ENCODE assay signal across 11 cellular contexts in the genomic region with DNA sequence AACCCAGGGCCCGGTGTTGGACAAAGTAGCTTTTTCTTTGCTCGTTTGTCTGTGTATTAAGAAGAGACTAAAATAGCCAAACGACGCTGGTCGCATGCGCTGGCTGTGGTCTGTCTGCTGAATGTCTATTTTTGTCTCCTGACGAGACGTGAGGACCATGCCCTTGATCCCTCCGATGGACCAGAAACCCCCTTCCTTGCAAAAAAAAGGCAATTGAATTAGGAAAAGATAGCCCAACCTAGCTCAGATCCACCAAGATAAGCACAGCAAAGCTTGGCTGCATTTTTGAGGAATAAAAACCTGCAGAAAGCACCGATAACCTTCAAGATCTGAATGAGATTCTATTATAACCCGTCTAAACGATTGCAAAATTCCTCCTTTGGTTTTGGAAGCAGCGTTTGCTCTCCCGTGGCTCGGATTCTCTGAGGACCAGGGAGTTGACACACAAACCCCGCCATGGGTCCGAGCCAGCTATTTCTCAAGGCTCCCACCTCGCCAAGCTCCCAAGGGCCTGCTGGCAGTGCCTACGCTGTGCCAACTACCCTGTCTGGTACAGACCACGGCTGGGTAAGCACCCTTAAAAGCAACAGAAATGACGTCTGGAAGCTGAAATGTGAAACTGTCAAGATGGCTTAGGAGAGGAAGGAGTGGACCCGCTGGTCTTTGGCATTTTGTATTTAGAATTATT. TPM values are rescaled to one million over a fixed set of nuclear protein-coding genes. Genes with fewer than 3 reads are reported as not detected.
DNase-seq lines count a peak whose midpoint lies in the region; ATAC-seq and TF ChIP-seq lines count a peak whose summit lies in the region.
"Had no signal": no experiment of that assay in that cellular context is flagged by ENCODE, and none has a peak within 500 bp of the region (broad histone marks: within the 10 kb centered on the region; RNA-seq: fewer than 3 reads in every experiment).

No MANE protein-coding gene starts in this region.

- TF ChIP-seq POLR2A in IMR-90 (IDR thresholded peaks at IDR 0.05; ENCODE audit: low read depth, low read length): no peak

- H3K27ac ChIP-seq in IMR-90 (ENCODE audit: insufficient read depth, low read length) (no peak overlapping the region), SK-N-SH (ENCODE audit: low read depth in 2 of 2, low read length in 1 of 2) (peak overlapping the region in 1 of 2 experiments; percentile 40; a peak in 2 of 4 replicates)

- H3K4me3 ChIP-seq in IMR-90 (ENCODE audit: insufficient read depth, low read depth, low read length) (no peak overlapping the region), SK-N-SH (ENCODE audit: low read depth in 2 of 2, low read length in 1 of 2) (no peak overlapping the region), skeletal muscle satellite cell (ENCODE audit: low read length) (no peak overlapping the region)

- peak; percentile 10 for ATAC-seq in IMR-90 (ENCODE audit: low read depth)
- peak; percentile 36 to 57 for ATAC-seq in left cardiac atrium
- no peak for ATAC-seq in HG02642 (IDR thresholded peaks at IDR 0.05; ENCODE audit: poor library complexity, unreplicated experiment)
- ATAC-seq in GM21529 (IDR thresholded peaks at IDR 0.05; ENCODE audit: unreplicated experiment): no peak
- ATAC-seq in HG03469 (IDR thresholded peaks at IDR 0.05; ENCODE audit: unreplicated experiment): no peak

- no peak overlapping the region for H4K91ac ChIP-seq in IMR-90 (ENCODE audit: insufficient read depth, low read depth, low read length)

- no peak overlapping the region; the same call in 1 of the 2 replicates for H3K4ac ChIP-seq in IMR-90 (ENCODE audit: low read depth, low read length)

- peaks cover 5% of the 10 kb centered on the region; the same call in 1 of the 2 replicates for H3K36me3 ChIP-seq in IMR-90 (ENCODE audit: control insufficient read depth, insufficient read depth, low read length)
- H3K36me3 ChIP-seq in SK-N-SH (replicated peaks in 1 of 2; ENCODE audit: control insufficient read depth in 1 of 2, insufficient read depth in 2 of 2, low read length in 1 of 2): no peaks in the 10 kb centered on the region
- H3K36me3 ChIP-seq in skeletal muscle satellite cell (ENCODE audit: insufficient read depth, low read length): no peaks in the 10 kb centered on the region

- H3K9me2 ChIP-seq in SK-N-SH: no peaks in the 10 kb centered on the region

- H3K79me2 ChIP-seq in SK-N-SH (ENCODE audit: insufficient read depth): no peaks in the 10 kb centered on the region

- H3K27me3 ChIP-seq in IMR-90 (ENCODE audit: control insufficient read depth, insufficient read depth, low read length) (peaks cover 2% of the 10 kb centered on the region), SK-N-SH (ENCODE audit: insufficient read depth) (no peaks in the 10 kb centered on the region), skeletal muscle satellite cell (ENCODE audit: control insufficient read depth, insufficient read depth, low read length) (peaks cover 12% of the 10 kb centered on the region)

- H3K9ac ChIP-seq in IMR-90 (ENCODE audit: low read depth, low read length): no peak overlapping the region
- no peak overlapping the region for H3K9ac ChIP-seq in SK-N-SH
- H3K9ac ChIP-seq in skeletal muscle satellite cell (ENCODE audit: low read depth, low read length): no peak overlapping the region

- H3K4me1 ChIP-seq in IMR-90 (ENCODE audit: control insufficient read depth, insufficient read depth, low read length): peaks cover 12% of the 10 kb centered on the region; the same call in 1 of the 2 replicates
- peaks cover 0 to 46% of the 10 kb centered on the region in 2 experiments; a peak in 3 of 4 replicates for H3K4me1 ChIP-seq in SK-N-SH (ENCODE audit: control insufficient read depth in 1 of 2, insufficient read depth in 2 of 2, low read depth in 1 of 2, low read length in 1 of 2)
- H3K4me1 ChIP-seq in skeletal muscle satellite cell (ENCODE audit: control insufficient read depth, insufficient read depth, low read length): peaks cover 25% of the 10 kb centered on the region

- 0 out of 2 replicates have a peak overlapping the region, but pooled peaks have one; percentile 45 for H3K23ac ChIP-seq in IMR-90 (ENCODE audit: low read depth, low read length)

- no peak overlapping the region for H2BK120ac ChIP-seq in IMR-90 (ENCODE audit: low read depth, low read length)

- no TSS peak for BruUV-seq in IMR-90 (replicated peaks; lab: Mats Ljungman, UMichigan)

- no peak for DNase-seq in IMR-90
- peak; percentile 77 for DNase-seq in SK-N-SH
- peak; percentile 61 for DNase-seq in left cardiac atrium
- DNase-seq in activated CD4-positive, CD25-positive, alpha-beta regulatory T cell treated with anti-CD3 and anti-CD28 coated beads, Interleukin-2, amount 50 U/mL, for 72 hours: no peak
- DNase-seq: activated T-cell treated with anti-CD3 and anti-CD28 coated beads for 4 hours; NK-92 treated with Interleukin-12 subunit alpha and Interleukin-12 subunit beta, amount 100 ng/mL, for 24 hours; stimulated activated CD4-positive, alpha-beta T cell treated with anti-CD3 and anti-CD28 coated beads, Interleukin-4, amount 100 ng/mL, for 1 hour had no signal

- H3K9me3 ChIP-seq in IMR-90 (ENCODE audit: control insufficient read depth, insufficient read depth, low read length) (no peaks in the 10 kb centered on the region), SK-N-SH (no peaks in the 10 kb centered on the region), skeletal muscle satellite cell (replicated peaks; ENCODE audit: low read length) (no peaks in the 10 kb centered on the region)

- no peak overlapping the region for H2BK15ac ChIP-seq in IMR-90 (ENCODE audit: low read depth, low read length)

- POLR2A ChIA-PET in IMR-90 (lab: Charles Lee; ENCODE audit: unreplicated experiment): interaction anchor here (0.6 kb wide), 1 partner anchor 46 kb away, joined by 5 read pairs; no protein-coding TSS in a partner anchor
- POLR2A ChIA-PET in SK-N-SH (lab: Yijun Ruan, JAX): interaction anchor here (1.3 to 1.5 kb wide), 2 partner anchors 8 to 17 kb away, joined by 4 read pairs; partner anchors contain the start of gene TTYH3

- H3K14ac ChIP-seq in IMR-90 (replicated peaks; ENCODE audit: low read depth, low read length): peak overlapping the region; percentile 37; the same call in 1 of the 2 replicates

- no peak overlapping the region for H2AK5ac ChIP-seq in IMR-90 (ENCODE audit: low read depth, low read length)

- H3K9me1 ChIP-seq in IMR-90 (ENCODE audit: insufficient read depth, low read length): peaks cover 4% of the 10 kb centered on the region; the same call in 1 of the 2 replicates

- TF ChIP-seq CTCF in IMR-90 (conservative IDR thresholded peaks at IDR 0.05; ENCODE audit: low read depth, low read length): no peak
- TF ChIP-seq CTCF in SK-N-SH (IDR thresholded peaks at IDR 0.05): no peak

- no peak overlapping the region for H2AK9ac ChIP-seq in IMR-90 (replicated peaks; ENCODE audit: low read depth, low read length, poor library complexity)

- CTCF ChIA-PET in IMR-90 (lab: Yijun Ruan, JAX) (no interaction called here), SK-N-SH (lab: Yijun Ruan, JAX) (interaction anchor here (0.8 to 4.1 kb wide), 13 partner anchors 8 to 162 kb away, joined by 3 to 16 read pairs (median 5); no protein-coding TSS in a partner anchor)

- no peak overlapping the region for H4K5ac ChIP-seq in IMR-90 (ENCODE audit: low read depth, low read length)

- H3K4me2 ChIP-seq in IMR-90 (ENCODE audit: low read depth, low read length) (peak overlapping the region; percentile 81), SK-N-SH (no peak overlapping the region), skeletal muscle satellite cell (ENCODE audit: low read length) (peak overlapping the region; percentile 60)

- H4K20me1 ChIP-seq in IMR-90 (ENCODE audit: insufficient read depth, low read length) (peaks cover 7% of the 10 kb centered on the region), SK-N-SH (ENCODE audit: insufficient read depth) (no peaks in the 10 kb centered on the region)

- no peak overlapping the region for H2BK5ac ChIP-seq in IMR-90 (ENCODE audit: low read depth, low read length, poor library complexity, severe bottlenecking)

- 50% methylated on average over 12 of the region's 22 CpGs; no CpG with 5 or more reads in 1 of the 2 experiments for WGBS in IMR-90 (ENCODE audit: extremely low coverage in 2 of 2, insufficient read length in 1 of 2), 2 experiments
- WGBS in SK-N-SH (ENCODE audit: low lambda C conversion rate): 62% methylated on average over 22 of the region's 22 CpGs

- H3K56ac ChIP-seq in IMR-90 (ENCODE audit: extremely low read depth, insufficient read depth, low read length): no peak overlapping the region

- no peak overlapping the region for H3K18ac ChIP-seq in IMR-90 (ENCODE audit: low read depth, low read length)

- no peaks in the 10 kb centered on the region for H3K79me1 ChIP-seq in IMR-90 (ENCODE audit: low read depth in 1 of 2, low read length in 2 of 2)

- H2AFZ ChIP-seq in IMR-90 (replicated peaks; ENCODE audit: low read length, poor library complexity) (peak overlapping the region; percentile 54), SK-N-SH (ENCODE audit: low read depth) (no peak overlapping the region)

- H4K8ac ChIP-seq in IMR-90 (ENCODE audit: low read depth in 2 of 2, low read length in 2 of 2): no peak overlapping the region

- in situ Hi-C loops in IMR-90 (cut with MboI; ENCODE audit: low sequenced_read_pairs): no loop called here

- TF ChIP-seq RAD21 in IMR-90 (IDR thresholded peaks at IDR 0.05; ENCODE audit: low read length) (no peak), SK-N-SH (IDR thresholded peaks at IDR 0.05; ENCODE audit: low read length) (no peak)

- dilution Hi-C loops in IMR-90 (cut with HindIII; ENCODE audit: low sequenced_read_pairs, unreplicated experiment): no loop called here

- peaks cover 3% of the 10 kb centered on the region for H3F3A ChIP-seq in SK-N-SH (replicated peaks; ENCODE audit: insufficient read depth)

- intact Hi-C loops in IMR-90 (cut with micrococcal nuclease): no loop called here
- intact Hi-C loops in left cardiac atrium (cut with DNase I): no loop called here

- H2BK20ac ChIP-seq in IMR-90 (ENCODE audit: low read depth, low read length): no peak overlapping the region

- no peak for TF ChIP-seq EP300 in SK-N-SH (IDR thresholded peaks at IDR 0.05; ENCODE audit: borderline replicate concordance in 1 of 2, low read depth in 1 of 2, low read length in 1 of 2)

RNA-seq across cellular contexts. Expression of gene TTYH3, which starts 17.7 kb away (rescaled TPM):
- total RNA-seq in IMR-90 (2012; rRNA removed) (5.6 and 6.1 TPM in 2 replicates), left cardiac atrium (10 to 100 TPM; 30.3 to 38.7 TPM)
- polyA plus RNA-seq in IMR-90 (2012; rRNA removed) (82.6 and 106 TPM in 2 replicates), SK-N-SH (2012; rRNA removed) (65.3 and 105 TPM in 2 replicates)
- polyA plus RNA-seq in IMR-90 (2012; cell fraction: cytosol; rRNA removed): 56.1 and 135 TPM in 2 replicates
- 100 and 222 TPM in 2 replicates for polyA plus RNA-seq in IMR-90 (2012; cell fraction: nucleus; rRNA removed; ENCODE audit: low replicate concordance)
- 44.6 and 83.8 TPM in 2 replicates for polyA plus RNA-seq in SK-N-SH (2012; cell fraction: cytosol; rRNA removed)
- polyA plus RNA-seq in SK-N-SH (2012; cell fraction: nucleus; rRNA removed): 139 and 151 TPM in 2 replicates
- 26.9 TPM in 2 replicates for total RNA-seq in skeletal muscle satellite cell (2012; rRNA removed)

RNA-seq across cellular contexts. Expression of gene IQCE, which starts 55.3 kb away (rescaled TPM):
- total RNA-seq in IMR-90 (2012; rRNA removed) (5.0 and 6.7 TPM in 2 replicates), left cardiac atrium (10 to 100 TPM; 11.5 to 12.0 TPM)
- polyA plus RNA-seq in IMR-90 (2012; rRNA removed) (6.3 and 8.1 TPM in 2 replicates), SK-N-SH (2012; rRNA removed) (14.4 and 15.1 TPM in 2 replicates)
- polyA plus RNA-seq in IMR-90 (2012; cell fraction: cytosol; rRNA removed): 3.9 and 16.6 TPM in 2 replicates
- polyA plus RNA-seq in IMR-90 (2012; cell fraction: nucleus; rRNA removed; ENCODE audit: low replicate concordance): 15.9 and 17.4 TPM in 2 replicates
- 11.2 and 12.8 TPM in 2 replicates for polyA plus RNA-seq in SK-N-SH (2012; cell fraction: cytosol; rRNA removed)
- 37.7 and 46.3 TPM in 2 replicates for polyA plus RNA-seq in SK-N-SH (2012; cell fraction: nucleus; rRNA removed)
- total RNA-seq in skeletal muscle satellite cell (2012; rRNA removed): 6.8 and 9.6 TPM in 2 replicates

RNA-seq across cellular contexts. Expression of gene BRAT1, which starts 58.7 kb away (rescaled TPM):
- 5.8 and 6.8 TPM in 2 replicates for total RNA-seq in IMR-90 (2012; rRNA removed)
- 21.9 and 27.5 TPM in 2 replicates for polyA plus RNA-seq in IMR-90 (2012; rRNA removed)
- 19.5 and 22.3 TPM in 2 replicates for polyA plus RNA-seq in IMR-90 (2012; cell fraction: cytosol; rRNA removed)
- 62.8 and 177 TPM in 2 replicates for polyA plus RNA-seq in IMR-90 (2012; cell fraction: nucleus; rRNA removed; ENCODE audit: low replicate concordance)
- polyA plus RNA-seq in SK-N-SH (2012; rRNA removed): 34.1 and 36.2 TPM in 2 replicates
- 8.3 and 16.1 TPM in 2 replicates for polyA plus RNA-seq in SK-N-SH (2012; cell fraction: cytosol; rRNA removed)
- polyA plus RNA-seq in SK-N-SH (2012; cell fraction: nucleus; rRNA removed): 154 and 256 TPM in 2 replicates
- total RNA-seq in left cardiac atrium: 10 to 100 TPM; 14.6 to 17.6 TPM
- 25.3 and 31.0 TPM in 2 replicates for total RNA-seq in skeletal muscle satellite cell (2012; rRNA removed)

Comparison
In these comparisons a context has a peak if more than half of its experiments do, and no peak if none do; other contexts are left out.
1. ATAC-seq: peak in IMR-90 (single experiment) and left cardiac atrium (2 of 2); none in HG02642 (single experiment), GM21529 (single experiment) and HG03469 (single experiment).
2. DNase-seq: peak in SK-N-SH (single experiment) and left cardiac atrium (single experiment); none in IMR-90 (single experiment) and activated CD4-positive, CD25-positive, alpha-beta regulatory T cell treated with anti-CD3 and anti-CD28 coated beads, Interleukin-2, amount 50 U/mL, for 72 hours (single experiment).